In genomic region chr16:27959914-27960313, GRCh38 we compare ENCODE assay signal across 30 cellular contexts.
"Had no signal": no experiment of that assay in that cellular context is flagged by ENCODE, and none has a peak within 500 bp of the region (broad histone marks: within the 10 kb centered on the region; RNA-seq: fewer than 3 reads in every experiment).

No MANE protein-coding gene starts in this region.

- H3K36me3 ChIP-seq: cardiac muscle cell, colonic mucosa, gastrocnemius medialis, stomach, thyroid gland, WERI-Rb-1 had no signal

- H3K27me3 ChIP-seq: ascending aorta, cardiac muscle cell, colonic mucosa, dorsolateral prefrontal cortex, gastrocnemius medialis, thyroid gland had no signal

- H3K27ac ChIP-seq: ascending aorta, cardiac muscle cell, colonic mucosa, dorsolateral prefrontal cortex, gastrocnemius medialis, stomach, thyroid gland, WERI-Rb-1 had no signal

- ATAC-seq: activated CD4-positive, CD25-positive, alpha-beta regulatory T cell treated with anti-CD3 and anti-CD28 coated beads, Interleukin-2, amount 50 U/mL, for 24 hours; gastrocnemius medialis; left cardiac atrium; left ventricle myocardium superior; stimulated activated memory B cell treated with anti-CD40 and anti-IgM and Interleukin-4, amounts not matched to agents 10 μg/mL and 1 μg/mL and 100 μg/mL, for 72 hours had no signal

- H3K4me2 ChIP-seq: smooth muscle cell had no signal

- H3K4me3 ChIP-seq: ascending aorta, cardiac muscle cell, colonic mucosa, dorsolateral prefrontal cortex, gastrocnemius medialis, smooth muscle cell, stomach, thyroid gland had no signal

- H3K4me1 ChIP-seq: ascending aorta, colonic mucosa, gastrocnemius medialis, stomach, thyroid gland had no signal

- H3K9me3 ChIP-seq: colonic mucosa, gastrocnemius medialis, thyroid gland had no signal

- DNase-seq: activated CD4-positive, alpha-beta memory T cell treated with anti-CD3 and anti-CD28 coated beads for 36 hours; activated CD4-positive, alpha-beta T cell treated with anti-CD3 and anti-CD28 coated beads for 48 hours; activated CD8-positive, alpha-beta memory T cell treated with anti-CD3 and anti-CD28 coated beads, Interleukin-2, amount 50 U/mL, for 4 hours; activated effector memory CD4-positive, alpha-beta T cell treated with anti-CD3 and anti-CD28 coated beads, Interleukin-2, amount 50 U/mL, for 16 hours; activated naive CD4-positive, alpha-beta T cell treated with anti-CD3 and anti-CD28 coated beads for 36 hours; activated naive CD8-positive, alpha-beta T cell treated with anti-CD3 and anti-CD28 coated beads, Interleukin-2, amount 10 ng/mL, durations not matched to agents 7 days and 5 days; activated T-cell treated with anti-CD3 and anti-CD28 coated beads, Interleukin-2, amount 50 U/mL, for 1 hour; cerebellar nuclear complex; colonic mucosa; dorsolateral prefrontal cortex; effector memory CD4-positive, alpha-beta T cell; erythroblast; gastrocnemius medialis; glutamatergic neuron; left cardiac atrium; left ventricle myocardium superior; retina; stimulated activated CD4-positive, alpha-beta T cell treated with anti-CD3 and anti-CD28 coated beads, Interleukin-1b, Interleukin-23, amount 100 ng/mL, for 48 hours; stimulated activated CD4-positive, alpha-beta T cell treated with anti-CD3 and anti-CD28 coated beads, Interleukin-4, amount 100 ng/mL, for 4 hours; stimulated activated CD8-positive, alpha-beta memory T cell treated with anti-CD3 and anti-CD28 coated beads, Interleukin-4, amount 100 ng/mL, for 48 hours; stomach; SW 1271; T1000; thyroid gland; WERI-Rb-1 had no signal
